In the genomic region with DNA sequence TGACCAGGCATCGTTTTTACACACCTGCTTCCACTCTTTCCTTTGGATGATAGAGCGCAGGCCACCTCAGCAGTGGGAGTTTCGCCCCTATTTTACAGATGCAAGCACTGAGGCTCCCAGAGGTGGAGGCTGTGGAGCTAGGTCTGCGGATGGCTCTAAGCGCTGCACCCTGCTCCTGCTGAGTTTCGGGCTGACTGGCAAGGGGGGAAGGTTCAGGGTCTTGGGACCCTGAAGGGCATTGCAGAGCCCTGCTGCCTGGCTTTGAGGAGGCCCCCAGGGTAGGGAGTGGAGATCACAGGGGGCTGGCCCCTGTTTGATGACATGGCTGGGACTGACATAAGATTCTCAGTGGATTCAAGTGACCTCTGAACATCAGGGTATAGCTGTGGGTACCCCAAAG, we compare ENCODE assay signal across 25 cellular contexts.
"Had no signal": no experiment of that assay in that cellular context is flagged by ENCODE, and none has a peak within 500 bp of the region (broad histone marks: within the 10 kb centered on the region; RNA-seq: fewer than 3 reads in every experiment).

No MANE protein-coding gene starts in this region.

- H3K4me3 Mint-ChIP-seq: activated CD4-positive, alpha-beta memory T cell treated with anti-CD3 and anti-CD28 coated beads for 36 hours; activated CD4-positive, alpha-beta T cell treated with anti-CD3 and anti-CD28 coated beads, Interleukin-2, amount 10 ng/mL, durations not matched to agents 7 days and 5 days; activated naive CD4-positive, alpha-beta T cell treated with anti-CD3 and anti-CD28 coated beads, Interleukin-2, amount 50 U/mL, for 24 hours; activated T-cell treated with anti-CD3 and anti-CD28 coated beads, Interleukin-2, amount 50 U/mL, for 72 hours had no signal

- H3K9me3 ChIP-seq: MG63, Peyer's patch had no signal

- H3K4me3 ChIP-seq: MG63, Peyer's patch had no signal

- H3K4me1 Mint-ChIP-seq: activated CD4-positive, alpha-beta T cell treated with anti-CD3 and anti-CD28 coated beads, Interleukin-2, amount 10 ng/mL, durations not matched to agents 7 days and 5 days; activated naive CD4-positive, alpha-beta T cell treated with anti-CD3 and anti-CD28 coated beads, Interleukin-2, amount 50 U/mL, for 24 hours; brain had no signal

- H3K4me1 ChIP-seq: Peyer's patch had no signal

- H3K27ac ChIP-seq: Peyer's patch, RWPE1 had no signal

- H3K27me3 Mint-ChIP-seq: activated naive CD4-positive, alpha-beta T cell treated with anti-CD3 and anti-CD28 coated beads, Interleukin-2, amount 50 U/mL, for 24 hours had no signal

- H3K27ac Mint-ChIP-seq: activated CD4-positive, alpha-beta memory T cell treated with anti-CD3 and anti-CD28 coated beads for 36 hours; activated CD4-positive, alpha-beta T cell treated with anti-CD3 and anti-CD28 coated beads, Interleukin-2, amount 10 ng/mL, durations not matched to agents 7 days and 5 days; activated naive CD4-positive, alpha-beta T cell treated with anti-CD3 and anti-CD28 coated beads, Interleukin-2, amount 50 U/mL, for 24 hours; activated T-cell treated with anti-CD3 and anti-CD28 coated beads, Interleukin-2, amount 50 U/mL, for 72 hours; activated T-helper 2 cell treated with anti-CD3 and anti-CD28 coated beads, Interferon-gamma antibody, Interleukin-2, Interleukin-4, amounts not matched to agents 10 μg/mL and 5 μg/mL and 100 μg/mL, durations not matched to agents 14 hours and 24 hours and 36 hours had no signal

- H3K36me3 Mint-ChIP-seq: activated CD4-positive, alpha-beta memory T cell treated with anti-CD3 and anti-CD28 coated beads for 36 hours; activated naive CD4-positive, alpha-beta T cell treated with anti-CD3 and anti-CD28 coated beads, Interleukin-2, amount 50 U/mL, for 24 hours; brain had no signal

- DNase-seq: activated CD4-positive, alpha-beta memory T cell treated with anti-CD3 and anti-CD28 coated beads for 36 hours; activated CD4-positive, alpha-beta T cell treated with anti-CD3 and anti-CD28 coated beads, Interleukin-2, amount 10 ng/mL, durations not matched to agents 7 days and 5 days; activated CD8-positive, alpha-beta memory T cell treated with anti-CD3 and anti-CD28 coated beads for 24 hours; activated naive CD4-positive, alpha-beta T cell; activated T-cell treated with anti-CD3 and anti-CD28 coated beads, Interleukin-2, amount 50 U/mL, for 72 hours; amygdala; MG63; MV-4-11; NCI-H1092 treated with DMSO at 0.1 percent for 48 hours; NCI-H1417 treated with DMSO at 0.1 percent for 48 hours; NCI-H1694; NCI-H2029; NCI-H2107; NCI-H345; NCI-H510A; NCI-H526 treated with DMSO at 0.1 percent for 48 hours; NK-92 treated with Interleukin-12 subunit alpha and Interleukin-12 subunit beta, amount 100 ng/mL, for 24 hours; OCI-M1; Peyer's patch; SHP77 treated with DMSO at 0.1 percent for 48 hours; T-helper 1 cell had no signal

- H3K36me3 ChIP-seq: MG63, Peyer's patch had no signal

- ATAC-seq: activated T-cell treated with anti-CD3 and anti-CD28 coated beads, Interleukin-2, amount 50 U/mL, for 72 hours had no signal
